Comparison of ENCODE assay signal across 16 cellular contexts in the genomic region with DNA sequence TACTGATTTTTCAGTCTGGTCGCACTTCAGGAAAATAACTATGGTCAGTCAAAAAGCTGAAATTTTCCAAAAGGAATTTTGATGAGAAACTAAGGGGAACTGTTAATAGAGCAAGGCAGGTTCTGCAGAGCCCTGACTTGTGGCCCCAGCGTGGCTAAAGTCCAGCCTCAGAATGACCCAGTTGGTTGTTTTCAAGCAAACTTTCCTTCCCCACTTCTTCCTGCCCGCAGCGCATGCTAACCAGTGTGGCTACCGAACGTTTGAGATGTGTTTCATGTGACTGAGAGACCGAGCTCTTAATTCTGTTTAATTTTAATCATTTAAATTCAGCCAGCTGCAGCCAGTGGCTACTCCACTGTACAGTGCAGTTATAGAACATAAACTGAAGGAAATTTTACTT. TPM values are rescaled to one million over a fixed set of nuclear protein-coding genes. Genes with fewer than 3 reads are reported as not detected.
DNase-seq lines count a peak whose midpoint lies in the region; ATAC-seq and TF ChIP-seq lines count a peak whose summit lies in the region.
"Had no signal": no experiment of that assay in that cellular context is flagged by ENCODE, and none has a peak within 500 bp of the region (broad histone marks: within the 10 kb centered on the region; RNA-seq: fewer than 3 reads in every experiment).

No MANE protein-coding gene starts in this region.

- no peak overlapping the region for H3K9ac ChIP-seq in SU-DHL-6 (ENCODE audit: low read length)
- H3K9ac ChIP-seq: GM23248 had no signal

- POLR2A ChIA-PET in MCF 10A (lab: Yijun Ruan, JAX): interaction anchor here (0.7 to 2.7 kb wide), 7 partner anchors 9 to 182 kb away, joined by 3 to 19 read pairs (median 3); partner anchors contain the start of gene IFNAR1

- peaks cover 21% of the 10 kb centered on the region for H3F3A ChIP-seq in SU-DHL-6 (ENCODE audit: insufficient read depth)

- H3K9me3 ChIP-seq in breast epithelium (no peaks in the 10 kb centered on the region), SU-DHL-6 (ENCODE audit: insufficient read depth, low read length) (no peaks in the 10 kb centered on the region)

- ATAC-seq in left lobe of liver: peak; percentile 89
- ATAC-seq in stimulated activated naive CD8-positive, alpha-beta T cell treated with anti-CD3 and anti-CD28 coated beads, Interleukin-15, amount 100 ng/mL, for 72 hours: no peak
- no peak for ATAC-seq in HG03108 (IDR thresholded peaks at IDR 0.05; ENCODE audit: unreplicated experiment)
- no peak for ATAC-seq in HG03469 (IDR thresholded peaks at IDR 0.05; ENCODE audit: unreplicated experiment)
- ATAC-seq: Panc1 had no signal

- H3K4me2 ChIP-seq in SU-DHL-6 (ENCODE audit: low read depth, low read length, poor library complexity, severe bottlenecking): no peak overlapping the region

- no peak overlapping the region for H3K27ac ChIP-seq in breast epithelium
- peak overlapping the region; percentile 26; the same call in 1 of the 2 replicates for H3K27ac ChIP-seq in SU-DHL-6 (ENCODE audit: low read depth, low read length)
- H3K27ac ChIP-seq: brain microvascular endothelial cell, GM23248 had no signal

- TF ChIP-seq POLR2A in breast epithelium (IDR thresholded peaks at IDR 0.05): no peak

- no peaks in the 10 kb centered on the region for H3K9me3 Mint-ChIP-seq in MCF 10A (ENCODE audit: unreplicated experiment)
- H3K9me3 Mint-ChIP-seq in stimulated activated naive CD8-positive, alpha-beta T cell treated with anti-CD3 and anti-CD28 coated beads, Interleukin-15, amount 100 ng/mL, for 72 hours: peaks cover 10% of the 10 kb centered on the region in 2 donors

- BruUV-seq in MCF 10A (replicated peaks; lab: Mats Ljungman, UMichigan): no TSS peak

- H3K27me3 ChIP-seq in breast epithelium: no peaks in the 10 kb centered on the region
- H3K27me3 ChIP-seq in SU-DHL-6 (ENCODE audit: low read length): no peaks in the 10 kb centered on the region
- H3K27me3 ChIP-seq: brain microvascular endothelial cell had no signal

- CTCF ChIA-PET in MCF 10A (lab: Yijun Ruan, JAX): interaction anchor here (0.6 to 1.6 kb wide), 2 partner anchors 26 to 101 kb away, joined by 3 read pairs; no protein-coding TSS in a partner anchor

- H3K36me3 ChIP-seq in breast epithelium (no peaks in the 10 kb centered on the region), SU-DHL-6 (ENCODE audit: low read length) (peaks cover 8% of the 10 kb centered on the region; the same call in 1 of the 2 replicates)

- H3K79me2 ChIP-seq in SU-DHL-6 (ENCODE audit: insufficient read depth, low read length): no peaks in the 10 kb centered on the region

- peak overlapping the region; percentile 19 for H3K27ac Mint-ChIP-seq in MCF 10A (ENCODE audit: low read depth, unreplicated experiment)
- no peak overlapping the region for H3K27ac Mint-ChIP-seq in stimulated activated naive CD8-positive, alpha-beta T cell treated with anti-CD3 and anti-CD28 coated beads, Interleukin-15, amount 100 ng/mL, for 72 hours

- intact Hi-C loops in MCF 10A (cut with micrococcal nuclease) (loop anchor here (2.0 kb wide), 2 partner anchors 55 to 65 kb away; partner anchors contain the start of gene IFNAR1), breast epithelium (cut with DNase I; ENCODE audit: low total_unique reads) (loop anchor here (10.0 kb wide), 1 partner anchor 185 kb away; no protein-coding TSS in a partner anchor)

- no peak overlapping the region for H3K4me3 Mint-ChIP-seq in MCF 10A (ENCODE audit: unreplicated experiment)
- H3K4me3 Mint-ChIP-seq in stimulated activated naive CD8-positive, alpha-beta T cell treated with anti-CD3 and anti-CD28 coated beads, Interleukin-15, amount 100 ng/mL, for 72 hours: peak overlapping the region; percentile 18 to 35

- no peaks in the 10 kb centered on the region for H3K27me3 Mint-ChIP-seq in MCF 10A (ENCODE audit: insufficient read depth, unreplicated experiment)
- no peaks in the 10 kb centered on the region for H3K27me3 Mint-ChIP-seq in stimulated activated naive CD8-positive, alpha-beta T cell treated with anti-CD3 and anti-CD28 coated beads, Interleukin-15, amount 100 ng/mL, for 72 hours

- peaks cover 7% of the 10 kb centered on the region for H3K36me3 Mint-ChIP-seq in MCF 10A (ENCODE audit: insufficient read depth, unreplicated experiment)

- H3K4me3 ChIP-seq in breast epithelium (no peak overlapping the region), SU-DHL-6 (ENCODE audit: insufficient read depth, low read length, poor library complexity, severe bottlenecking) (no peak overlapping the region)
- H3K4me3 ChIP-seq: GM23248 had no signal

- no peaks in the 10 kb centered on the region for H4K20me1 ChIP-seq in SU-DHL-6 (ENCODE audit: low read depth, low read length)

- no peak overlapping the region for H2AFZ ChIP-seq in SU-DHL-6 (ENCODE audit: low read depth, low read length, severe bottlenecking)
- H2AFZ ChIP-seq: GM23248 had no signal

- H3K4me1 ChIP-seq in breast epithelium: no peaks in the 10 kb centered on the region

- H3K4me1 Mint-ChIP-seq in MCF 10A (ENCODE audit: insufficient read depth, unreplicated experiment): peaks cover 10% of the 10 kb centered on the region
- H3K4me1 Mint-ChIP-seq in stimulated activated naive CD8-positive, alpha-beta T cell treated with anti-CD3 and anti-CD28 coated beads, Interleukin-15, amount 100 ng/mL, for 72 hours: peaks cover 87% of the 10 kb centered on the region

- no peak for DNase-seq in MCF 10A (ENCODE audit: unreplicated experiment)
- no peak for DNase-seq in breast epithelium (ENCODE audit: low spot score in 2 of 2)
- no peak for DNase-seq in left lobe of liver (ENCODE audit: low spot score)
- DNase-seq in stimulated activated naive CD8-positive, alpha-beta T cell treated with anti-CD3 and anti-CD28 coated beads, Interleukin-15, amount 100 ng/mL, for 72 hours: no peak
- no peak for DNase-seq in NCI-H1105 treated with DMSO at 0.1 percent for 48 hours (lab: John Stamatoyannopoulos, UW)
- DNase-seq: activated gamma-delta T cell, brain microvascular endothelial cell, DMS153, NCI-H1436, NCI-H510A, occipital lobe had no signal

- TF ChIP-seq CTCF in MCF 10A (IDR thresholded peaks at IDR 0.05; ENCODE audit: unreplicated experiment) (no peak), breast epithelium (IDR thresholded peaks at IDR 0.05) (no peak), SU-DHL-6 (IDR thresholded peaks at IDR 0.05; ENCODE audit: insufficient read depth, low read length, poor library complexity, severe bottlenecking) (no peak)

- no peaks in the 10 kb centered on the region for H3K9me2 ChIP-seq in SU-DHL-6 (replicated peaks; ENCODE audit: insufficient read depth, low read length)

RNA-seq across cellular contexts. Expression of gene IL10RB, which starts 6.2 kb away (rescaled TPM):
- total RNA-seq in MCF 10A (2022) (23.2 and 26.3 TPM in 2 replicates), breast epithelium (10 to 100 TPM; 31.0 to 39.5 (median 31.8) TPM), left lobe of liver (12.3 TPM)

RNA-seq across cellular contexts. Expression of gene IFNAR2, which starts 30.3 kb away (rescaled TPM):
- total RNA-seq in MCF 10A (2022) (7.3 and 8.8 TPM in 2 replicates), breast epithelium (10 to 100 TPM; 10.4 to 16.5 (median 15.1) TPM), left lobe of liver (13.4 TPM)
